Comparison of ENCODE assay signal across 28 cellular contexts in genomic region chr2:145854039-145854755, GRCh38.
"Had no signal": no experiment of that assay in that cellular context is flagged by ENCODE, and none has a peak within 500 bp of the region (broad histone marks: within the 10 kb centered on the region; RNA-seq: fewer than 3 reads in every experiment).

No MANE protein-coding gene starts in this region.

- H3K9me3 ChIP-seq: neutrophil, pancreas, psoas muscle, right lobe of liver, sigmoid colon, stomach, thoracic aorta, thyroid gland, tibial nerve, upper lobe of left lung, vagina had no signal

- H3K27me3 Mint-ChIP-seq: natural killer cell treated with Interleukin-12 subunit alpha and Interleukin-12 subunit beta and Interleukin-15 and Interleukin-18, amount 100 ng/mL, for 72 hours; progenitor cell of endocrine pancreas; stimulated activated naive CD8-positive, alpha-beta T cell treated with anti-CD3 and anti-CD28 coated beads, Interleukin-15, Interleukin-2, amounts not matched to agents 100 ng/mL and 50 ng/mL, for 24 hours had no signal

- H3K4me1 Mint-ChIP-seq: naive thymus-derived CD8-positive, alpha-beta T cell; stimulated activated effector memory CD8-positive, alpha-beta T cell treated with anti-CD3 and anti-CD28 coated beads, Interleukin-12 subunit alpha, Interleukin-12 subunit beta, amount 100 ng/mL, for 72 hours; stimulated activated naive B cell treated with anti-CD40 and anti-IgM and Interleukin-4, amounts not matched to agents 10 μg/mL and 1 μg/mL and 100 μg/mL, for 72 hours had no signal

- H3K4me3 Mint-ChIP-seq: naive thymus-derived CD8-positive, alpha-beta T cell; natural killer cell treated with Interleukin-12 subunit alpha and Interleukin-12 subunit beta and Interleukin-15 and Interleukin-18, amount 100 ng/mL, for 72 hours; nephron progenitor cell; neural crest cell; stimulated activated effector memory CD8-positive, alpha-beta T cell treated with anti-CD3 and anti-CD28 coated beads, Interleukin-12 subunit alpha, Interleukin-12 subunit beta, amount 100 ng/mL, for 72 hours; stimulated activated naive B cell treated with anti-CD40 and anti-IgM and Interleukin-4, amounts not matched to agents 10 μg/mL and 1 μg/mL and 100 μg/mL, for 72 hours; stimulated activated naive CD8-positive, alpha-beta T cell treated with anti-CD3 and anti-CD28 coated beads, Interleukin-15, Interleukin-2, amounts not matched to agents 100 ng/mL and 50 ng/mL, for 24 hours had no signal

- ATAC-seq: naive thymus-derived CD8-positive, alpha-beta T cell; natural killer cell treated with Interleukin-12 subunit alpha and Interleukin-12 subunit beta and Interleukin-15 and Interleukin-18, amount 100 ng/mL, for 72 hours; pancreas; psoas muscle; right cardiac atrium; right lobe of liver; stimulated activated effector memory CD8-positive, alpha-beta T cell treated with anti-CD3 and anti-CD28 coated beads, Interleukin-12 subunit alpha, Interleukin-12 subunit beta, amount 100 ng/mL, for 72 hours; stimulated activated naive B cell treated with anti-CD40 and anti-IgM and Interleukin-4, amounts not matched to agents 10 μg/mL and 1 μg/mL and 100 μg/mL, for 72 hours had no signal

- H3K36me3 Mint-ChIP-seq: naive thymus-derived CD8-positive, alpha-beta T cell; natural killer cell treated with Interleukin-12 subunit alpha and Interleukin-12 subunit beta and Interleukin-15 and Interleukin-18, amount 100 ng/mL, for 72 hours; stimulated activated effector memory CD8-positive, alpha-beta T cell treated with anti-CD3 and anti-CD28 coated beads, Interleukin-12 subunit alpha, Interleukin-12 subunit beta, amount 100 ng/mL, for 72 hours; stimulated activated naive B cell treated with anti-CD40 and anti-IgM and Interleukin-4, amounts not matched to agents 10 μg/mL and 1 μg/mL and 100 μg/mL, for 72 hours had no signal

- H3K27ac Mint-ChIP-seq: naive thymus-derived CD8-positive, alpha-beta T cell; natural killer cell treated with Interleukin-12 subunit alpha and Interleukin-12 subunit beta and Interleukin-15 and Interleukin-18, amount 100 ng/mL, for 72 hours; nephron progenitor cell; progenitor cell of endocrine pancreas; stimulated activated effector memory CD8-positive, alpha-beta T cell treated with anti-CD3 and anti-CD28 coated beads, Interleukin-12 subunit alpha, Interleukin-12 subunit beta, amount 100 ng/mL, for 72 hours; stimulated activated naive B cell treated with anti-CD40 and anti-IgM and Interleukin-4, amounts not matched to agents 10 μg/mL and 1 μg/mL and 100 μg/mL, for 72 hours; stimulated activated naive CD8-positive, alpha-beta T cell treated with anti-CD3 and anti-CD28 coated beads, Interleukin-15, Interleukin-2, amounts not matched to agents 100 ng/mL and 50 ng/mL, for 24 hours had no signal

- DNase-seq: naive thymus-derived CD8-positive, alpha-beta T cell; nephron progenitor cell; nucleus accumbens; pancreas; psoas muscle; right cardiac atrium; right lobe of liver; sigmoid colon; small intestine; stimulated activated CD4-positive, alpha-beta T cell treated with anti-CD3 and anti-CD28 coated beads, Interleukin-15, amount 100 ng/mL, for 24 hours; stimulated activated CD4-positive, alpha-beta T cell treated with anti-CD3 and anti-CD28 coated beads, Interleukin-2, amount 100 ng/mL, for 24 hours; stimulated activated CD4-positive, alpha-beta T cell treated with anti-CD3 and anti-CD28 coated beads, Interleukin-2, amount 100 ng/mL, for 48 hours; stimulated activated CD4-positive, alpha-beta T cell treated with anti-CD3 and anti-CD28 coated beads, Interleukin-4, amount 100 ng/mL, for 24 hours; stimulated activated naive B cell treated with anti-CD40 and anti-IgM and Interleukin-4, amounts not matched to agents 10 μg/mL and 1 μg/mL and 100 μg/mL, for 72 hours; stimulated activated naive CD4-positive, alpha-beta T cell treated with Interleukin-2 at 50 U/mL for 16 hours; stomach; thyroid gland; trophoblast cell; upper lobe of left lung had no signal
